ENCODE assay signal across 8 cellular contexts in the genomic region with DNA sequence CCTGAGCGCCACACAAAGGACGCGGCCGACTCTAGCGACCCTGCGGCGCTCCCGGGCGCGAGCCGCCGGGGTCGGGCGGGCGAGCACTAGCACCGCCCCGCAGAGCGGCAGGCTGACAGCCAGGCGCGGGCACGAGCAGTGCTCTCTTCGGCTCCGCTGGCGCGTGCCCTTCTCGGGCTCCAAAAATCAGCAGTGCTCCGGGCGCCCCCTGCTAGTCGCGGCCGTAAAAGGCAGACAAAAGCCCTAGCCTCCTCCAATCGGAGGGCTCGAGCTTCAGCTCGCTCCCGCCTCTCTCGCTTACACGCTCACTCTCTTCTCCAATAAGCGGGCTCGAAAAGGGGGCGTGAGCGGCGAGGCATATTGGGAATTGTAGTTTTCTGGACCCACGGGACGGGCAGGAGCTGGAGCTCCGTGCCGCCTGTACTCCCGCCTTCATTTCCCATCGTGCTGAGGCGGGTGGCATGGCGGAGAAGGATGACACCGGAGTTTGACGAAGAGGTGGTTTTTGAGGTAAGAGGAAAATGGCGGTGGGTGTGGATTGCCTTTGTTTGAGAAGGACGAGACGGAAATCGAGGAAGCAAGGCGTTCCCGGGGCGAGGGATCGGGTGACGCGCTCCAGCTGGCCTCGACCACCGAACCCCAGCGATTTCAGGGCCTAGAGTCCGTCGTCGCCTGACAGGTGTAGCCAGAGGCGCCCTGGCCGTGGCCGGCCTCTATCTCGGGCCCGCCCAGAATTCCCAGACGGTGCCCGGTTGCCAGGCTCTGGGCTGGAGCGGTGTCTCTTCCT. TPM values are rescaled to one million over a fixed set of nuclear protein-coding genes. Genes with fewer than 3 reads are reported as not detected.
A peak's percentile ranks its signal among the peaks of the same experiment; 100 is the strongest.
DNase-seq lines count a peak whose midpoint lies in the region; ATAC-seq, FAIRE-seq and TF ChIP-seq lines count a peak whose summit lies in the region.

Gene FGD6, minus strand, starts transcription at position 91 of the 787 bp plus-strand sequence. CDS start 227 bp downstream, outside the sequence.
Gene VEZT, plus strand, starts transcription at position 431 of the 787 bp plus-strand sequence. Its CDS starts 44 bp downstream, at position 475.

- no peaks in the 10 kb centered on the region for H3K27me3 ChIP-seq in Caco-2 (replicated peaks; ENCODE audit: control insufficient read depth, insufficient read depth, low read length)
- H3K27me3 ChIP-seq in H1 (replicated peaks in 1 of 4; ENCODE audit: control insufficient read depth in 3 of 4, extremely low read depth in 1 of 4, insufficient read depth in 3 of 4, low read length in 3 of 4): no peaks in the 10 kb centered on the region

- peak within 1 kb of the TSS; percentile 95 for H3K4ac ChIP-seq in H1 (replicated peaks; ENCODE audit: insufficient read length, low read depth, low read length)

- peak within 1 kb of the TSS; percentile 86; the same call in 1 of the 2 replicates for H2AFZ ChIP-seq in H1 (ENCODE audit: low read length)

- H3K18ac ChIP-seq in H1 (ENCODE audit: extremely low read depth, low read length): peak within 1 kb of the TSS; percentile 99

- peak within 1 kb of the TSS; percentile 91 to 97 (median 94) for H3K9ac ChIP-seq in H1 (replicated peaks in 1 of 4; ENCODE audit: extremely low read depth in 1 of 4, low read depth in 3 of 4, low read length in 3 of 4)

- H3K23me2 ChIP-seq in H1 (ENCODE audit: low read depth, low read length): peaks cover 7% of the 10 kb centered on the region

- POLR2A ChIA-PET in Caco-2 (lab: Charles Lee): interaction anchor here (0.5 to 1.5 kb wide), 12 partner anchors 13 to 256 kb away, joined by 3 to 14 read pairs (median 4); partner anchors contain the start of genes METAP2 and NR2C1
- POLR2A ChIA-PET in H1 (lab: Charles Lee; ENCODE audit: partially characterized antibody): interaction anchor here (0.6 to 9.0 kb wide), 26 partner anchors 8 to 376 kb away, joined by 3 to 89 read pairs (median 3); partner anchors contain the start of genes NDUFA12 and NR2C1

- peak within 1 kb of the TSS; percentile 81 for H3K4me3 Mint-ChIP-seq in Caco-2 (ENCODE audit: unreplicated experiment)
- peak within 1 kb of the TSS; percentile 93 for H3K4me3 Mint-ChIP-seq in activated CD8-positive, alpha-beta memory T cell treated with anti-CD3 and anti-CD28 coated beads, Interleukin-2, amount 10 ng/mL, durations not matched to agents 7 days and 5 days
- H3K4me3 Mint-ChIP-seq in memory B cell: peak within 1 kb of the TSS; percentile 92

- no TSS peak for BruUV-seq in Caco-2 (replicated peaks; lab: Mats Ljungman, UMichigan)

- peak within 1 kb of the TSS; percentile 78 to 90 for H3K4me2 ChIP-seq in H1 (ENCODE audit: insufficient read depth in 1 of 2, low read depth in 2 of 2, low read length in 2 of 2)

- TF ChIP-seq CTCF in Caco-2 (IDR thresholded peaks at IDR 0.05; ENCODE audit: insufficient read depth in 1 of 2, low read depth in 1 of 2, low read length in 1 of 2, severe bottlenecking in 1 of 2, unreplicated experiment in 1 of 2) (peak in 1 of 2 experiments; percentile 30), H1 (IDR thresholded peaks at IDR 0.05; ENCODE audit: control extremely low read depth in 1 of 3, insufficient read depth in 1 of 3, low read depth in 1 of 3, low read length in 3 of 3) (peak in 1 of 3 experiments; percentile 48; a peak in 1 of 4 replicates)

- H4K8ac ChIP-seq in H1 (ENCODE audit: extremely low read depth, insufficient read depth, low read length): peak within 1 kb of the TSS; percentile 95

- peak within 1 kb of the TSS; percentile 99 for H4K91ac ChIP-seq in H1 (replicated peaks; ENCODE audit: insufficient read length, low read length)

- H3K4me3 ChIP-seq in Caco-2 (ENCODE audit: low read depth, low read length) (peak within 1 kb of the TSS; percentile 84), H1 (ENCODE audit: extremely low read depth in 1 of 4, insufficient read depth in 2 of 4, low read depth in 3 of 4, low read length in 4 of 4) (peak within 1 kb of the TSS; percentile 77 to 93 (median 86))

- no peak within 1 kb of the TSS for H3K14ac ChIP-seq in H1 (ENCODE audit: insufficient read length)

- H3K27me3 Mint-ChIP-seq in Caco-2 (ENCODE audit: insufficient read depth, unreplicated experiment): no peaks in the 10 kb centered on the region
- H3K27me3 Mint-ChIP-seq in activated CD8-positive, alpha-beta memory T cell treated with anti-CD3 and anti-CD28 coated beads, Interleukin-2, amount 10 ng/mL, durations not matched to agents 7 days and 5 days: peaks cover 5% of the 10 kb centered on the region
- no peaks in the 10 kb centered on the region for H3K27me3 Mint-ChIP-seq in memory B cell

- H3K9me3 ChIP-seq in Caco-2: no peaks in the 10 kb centered on the region
- no peaks in the 10 kb centered on the region for H3K9me3 ChIP-seq in H1 (ENCODE audit: insufficient read depth in 2 of 2, low read depth in 1 of 2, low read length in 1 of 2)

- peaks cover 13 to 88% of the 10 kb centered on the region in 2 experiments for H3K79me2 ChIP-seq in H1 (ENCODE audit: control insufficient read depth in 1 of 2, insufficient read depth in 2 of 2, low read length in 2 of 2)

- FAIRE-seq in H1 (lab: Jason Lieb, UNC): peak; percentile 81

- H3K27ac ChIP-seq in H1 (ENCODE audit: low read depth, low read length): peak within 1 kb of the TSS; percentile 97

- peak within 1 kb of the TSS; percentile 72; the same call in 1 of the 2 replicates for H2BK12ac ChIP-seq in H1 (ENCODE audit: low read depth, low read length)

- 1% methylated on average over 70 of the region's 76 CpGs; no CpG with 5 or more reads in 1 of the 2 experiments for WGBS in H1 (ENCODE audit: extremely low coverage in 1 of 2, insufficient coverage in 1 of 2, insufficient read length in 1 of 2, insufficient replicate concordance in 2 of 2, low coverage in 1 of 2, low lambda C conversion rate in 2 of 2, missing lambda C conversion rate in 1 of 2), 2 experiments

- CTCF ChIA-PET in Caco-2 (lab: Charles Lee) (interaction anchor here (0.6 to 1.7 kb wide), 12 partner anchors 13 to 357 kb away, joined by 3 to 13 read pairs (median 4); partner anchors contain the start of gene NR2C1), H1 (lab: Charles Lee; ENCODE audit: partially characterized antibody) (interaction anchor here (0.9 to 1.9 kb wide), 3 partner anchors 12 to 100 kb away, joined by 4 to 5 read pairs (median 4); no protein-coding TSS in a partner anchor)
- CTCF ChIA-PET in activated CD8-positive, alpha-beta memory T cell treated with anti-CD3 and anti-CD28 coated beads, Interleukin-2, amount 10 ng/mL, durations not matched to agents 7 days and 5 days (lab: Charles Lee): interaction anchor here (0.6 to 2.2 kb wide), 14 partner anchors 9 to 781 kb away, joined by 3 to 16 read pairs (median 4); partner anchors contain the start of genes METAP2 and NR2C1

- H2BK15ac ChIP-seq in H1 (ENCODE audit: low read length): 0 out of 2 replicates have a peak within 1 kb of the TSS, but pooled peaks have one; percentile 63

- peak within 1 kb of the TSS; percentile 83 for H2BK120ac ChIP-seq in H1 (replicated peaks; ENCODE audit: low read depth, low read length)

- H3K79me1 ChIP-seq in H1 (ENCODE audit: low read depth, low read length): peaks cover 4% of the 10 kb centered on the region; the same call in 1 of the 2 replicates

- H3K4me1 ChIP-seq in Caco-2 (peaks cover 15% of the 10 kb centered on the region; the same call in 1 of the 2 replicates), H1 (replicated peaks in 1 of 4; ENCODE audit: control insufficient read depth in 3 of 4, insufficient read depth in 4 of 4, low read length in 3 of 4) (peaks cover 0 to 9% (median 2%) of the 10 kb centered on the region in 4 experiments; a peak in 3 of 7 replicates)

- peaks cover 0 to 1% of the 10 kb centered on the region in 2 experiments for H4K20me1 ChIP-seq in H1 (replicated peaks in 1 of 2; ENCODE audit: control insufficient read depth in 1 of 2, insufficient read depth in 2 of 2, low read length in 2 of 2)

- H3K36me3 Mint-ChIP-seq in Caco-2 (ENCODE audit: insufficient read depth, unreplicated experiment) (peaks cover 7% of the 10 kb centered on the region), memory B cell (peaks cover 4% of the 10 kb centered on the region)
- peaks cover 6% of the 10 kb centered on the region for H3K36me3 Mint-ChIP-seq in activated CD8-positive, alpha-beta memory T cell treated with anti-CD3 and anti-CD28 coated beads, Interleukin-2, amount 10 ng/mL, durations not matched to agents 7 days and 5 days

- H3K36me3 ChIP-seq in Caco-2 (ENCODE audit: control insufficient read depth, insufficient read depth, low read length) (no peaks in the 10 kb centered on the region), H1 (ENCODE audit: control insufficient read depth in 2 of 4, insufficient read depth in 4 of 4, low read length in 3 of 4) (no peaks in the 10 kb centered on the region; a peak in 1 of 8 replicates)

- peak; percentile 33 to 48; a peak in 3 of 4 replicates for TF ChIP-seq RAD21 in H1 (IDR thresholded peaks at IDR 0.05 in 1 of 2, conservative IDR thresholded peaks at IDR 0.05 in 1 of 2; ENCODE audit: low read depth in 2 of 2, low read length in 2 of 2)

- H2BK5ac ChIP-seq in H1 (ENCODE audit: low read depth, low read length): peak within 1 kb of the TSS; percentile 99

- no peak within 1 kb of the TSS for H2BK20ac ChIP-seq in H1 (ENCODE audit: low read length)

- intact Hi-C loops in Caco-2 (cut with micrococcal nuclease; ENCODE audit: unreplicated experiment): loop anchor here (1.0 to 5.0 kb wide), 8 partner anchors 13 to 315 kb away; partner anchors contain the start of gene NR2C1

- H3K56ac ChIP-seq in H1 (replicated peaks; ENCODE audit: insufficient read length, low read depth, low read length): peak within 1 kb of the TSS; percentile 97

- H3K9me3 Mint-ChIP-seq in Caco-2 (ENCODE audit: unreplicated experiment) (no peaks in the 10 kb centered on the region), memory B cell (no peaks in the 10 kb centered on the region)
- H3K9me3 Mint-ChIP-seq in activated CD8-positive, alpha-beta memory T cell treated with anti-CD3 and anti-CD28 coated beads, Interleukin-2, amount 10 ng/mL, durations not matched to agents 7 days and 5 days (ENCODE audit: low read depth): no peaks in the 10 kb centered on the region

- TF ChIP-seq POLR2A in H1 (IDR thresholded peaks at IDR 0.05; ENCODE audit: control extremely low read depth in 1 of 2, low read depth in 2 of 2, low read length in 2 of 2): peak; percentile 60 to 64

- TF ChIP-seq EP300 in H1 (IDR thresholded peaks at IDR 0.05; ENCODE audit: borderline replicate concordance in 1 of 2, low read depth in 2 of 2, low read length in 2 of 2): peak in 1 of 2 experiments; percentile 64; a peak in 1 of 3 replicates

- H3K4me1 Mint-ChIP-seq in Caco-2 (ENCODE audit: low read depth, unreplicated experiment): peaks cover 23% of the 10 kb centered on the region
- peaks cover 28% of the 10 kb centered on the region for H3K4me1 Mint-ChIP-seq in activated CD8-positive, alpha-beta memory T cell treated with anti-CD3 and anti-CD28 coated beads, Interleukin-2, amount 10 ng/mL, durations not matched to agents 7 days and 5 days
- peaks cover 16% of the 10 kb centered on the region for H3K4me1 Mint-ChIP-seq in memory B cell

- H3K23ac ChIP-seq in H1 (ENCODE audit: insufficient read length): no peak within 1 kb of the TSS

- DNase-seq in Caco-2 (peak; percentile 99), HT1080 (ENCODE audit: low read depth) (peak; percentile 100), NOMO-1 (lab: John Stamatoyannopoulos, UW; ENCODE audit: unreplicated experiment in 2 of 2) (peak; percentile 98), H1 (ENCODE audit: low read depth in 1 of 2, low spot score in 2 of 2) (peak; percentile 96 to 99), memory B cell (ENCODE audit: low spot score in 2 of 2) (peak; percentile 89 to 96)
- DNase-seq in activated CD8-positive, alpha-beta memory T cell treated with anti-CD3 and anti-CD28 coated beads, Interleukin-2, amount 10 ng/mL, durations not matched to agents 7 days and 5 days: peak; percentile 99
- DNase-seq in stimulated activated CD8-positive, alpha-beta memory T cell treated with anti-CD3 and anti-CD28 coated beads, Interleukin-12 subunit alpha, Interleukin-12 subunit beta, amount 100 ng/mL, for 24 hours (ENCODE audit: extremely low read depth): peak; percentile 88

- peak within 1 kb of the TSS; percentile 95 for H4K5ac ChIP-seq in H1 (ENCODE audit: insufficient read length, low read depth, low read length)

- ATAC-seq in GM21360 (IDR thresholded peaks at IDR 0.05; ENCODE audit: unreplicated experiment) (peak; percentile 82), memory B cell (ENCODE audit: low read depth) (peak; percentile 85)
- ATAC-seq in activated CD8-positive, alpha-beta memory T cell treated with anti-CD3 and anti-CD28 coated beads, Interleukin-2, amount 10 ng/mL, durations not matched to agents 7 days and 5 days: peak; percentile 93

- peak within 1 kb of the TSS; percentile 88 for H3K27ac Mint-ChIP-seq in Caco-2 (ENCODE audit: unreplicated experiment)
- peak within 1 kb of the TSS; percentile 95 for H3K27ac Mint-ChIP-seq in activated CD8-positive, alpha-beta memory T cell treated with anti-CD3 and anti-CD28 coated beads, Interleukin-2, amount 10 ng/mL, durations not matched to agents 7 days and 5 days
- H3K27ac Mint-ChIP-seq in memory B cell: peak within 1 kb of the TSS; percentile 90

- H2AK5ac ChIP-seq in H1 (ENCODE audit: low read depth, low read length): no peak within 1 kb of the TSS; the same call in 1 of the 2 replicates

RNA-seq across cellular contexts. Expression of gene FGD6, which starts in this region (rescaled TPM):
- total RNA-seq in Caco-2 (2022): 23.5 and 25.1 TPM in 2 replicates
- total RNA-seq in HT1080 (2014; rRNA removed; shearing (Covaris generic)): 7.2 and 9.4 TPM in 2 replicates
- 5.7 and 7.8 TPM in 2 replicates for polyA plus RNA-seq in HT1080 (2015; cell fraction: cytosol; rRNA removed)
- 12.3 and 13.7 TPM in 2 replicates for polyA plus RNA-seq in HT1080 (2015; cell fraction: nucleus; rRNA removed)
- under 1 TPM; 0.56 to 0.91 TPM for total RNA-seq in activated CD8-positive, alpha-beta memory T cell treated with anti-CD3 and anti-CD28 coated beads, Interleukin-2, amount 10 ng/mL, durations not matched to agents 7 days and 5 days
- 22.4 and 24.3 TPM in 2 replicates for total RNA-seq in H1 (2021; fragmentation: NEBNext Ultra II Directional; extraction: Animal tissue kit (Norgen Biotek cat#: 25700))
- polyA plus RNA-seq in H1 (2011; rRNA removed): 5.8 and 12.2 TPM in 2 replicates
- 8.6 TPM for polyA plus RNA-seq in H1 (2011; cell fraction: cytosol; rRNA removed)
- polyA plus RNA-seq in H1 (2011; cell fraction: nucleus; rRNA removed): 5.5 TPM
- 7.4 to 12.5 TPM (median 9.1 TPM) in 4 replicates for polyA plus RNA-seq in H1 (2012, experiment 1 of 2)
- 0.49 TPM for polyA plus RNA-seq in H1 (2012, experiment 2 of 2)
- 11.1 TPM for polyA plus RNA-seq in H1 (2013, experiment 1 of 2)
- 11.6 TPM for polyA plus RNA-seq in H1 (2013, experiment 2 of 2)
- polyA minus RNA-seq in H1 (2011; rRNA and poly(A)+ RNA removed): 18.2 and 35.8 TPM in 2 replicates
- 19.5 TPM for polyA minus RNA-seq in H1 (2011; cell fraction: cytosol; rRNA and poly(A)+ RNA removed)
- polyA minus RNA-seq in H1 (2011; cell fraction: nucleus; rRNA and poly(A)+ RNA removed): 65.5 TPM

RNA-seq across cellular contexts. Expression of gene VEZT, which starts in this region (rescaled TPM):
- total RNA-seq in Caco-2 (2022): 76.9 and 77.4 TPM in 2 replicates
- total RNA-seq in HT1080 (2014; rRNA removed; shearing (Covaris generic)): 51.8 and 60.4 TPM in 2 replicates
- 52.0 and 64.0 TPM in 2 replicates for polyA plus RNA-seq in HT1080 (2015; cell fraction: cytosol; rRNA removed)
- polyA plus RNA-seq in HT1080 (2015; cell fraction: nucleus; rRNA removed): 63.4 and 67.4 TPM in 2 replicates
- total RNA-seq in activated CD8-positive, alpha-beta memory T cell treated with anti-CD3 and anti-CD28 coated beads, Interleukin-2, amount 10 ng/mL, durations not matched to agents 7 days and 5 days: 10 to 100 TPM; 36.9 to 52.3 TPM
- total RNA-seq in H1 (2021; fragmentation: NEBNext Ultra II Directional; extraction: Animal tissue kit (Norgen Biotek cat#: 25700)): 51.1 and 56.1 TPM in 2 replicates
- 24.3 and 44.0 TPM in 2 replicates for polyA plus RNA-seq in H1 (2011; rRNA removed)
- 39.9 TPM for polyA plus RNA-seq in H1 (2011; cell fraction: cytosol; rRNA removed)
- polyA plus RNA-seq in H1 (2011; cell fraction: nucleus; rRNA removed): 29.6 TPM
- 31.2 to 44.3 TPM (median 35.2 TPM) in 4 replicates for polyA plus RNA-seq in H1 (2012, experiment 1 of 2)
- 2.4 TPM for polyA plus RNA-seq in H1 (2012, experiment 2 of 2)
- polyA plus RNA-seq in H1 (2013, experiment 1 of 2): 53.0 TPM
- 65.2 TPM for polyA plus RNA-seq in H1 (2013, experiment 2 of 2)
- polyA minus RNA-seq in H1 (2011; rRNA and poly(A)+ RNA removed): 93.7 and 111 TPM in 2 replicates
- 41.8 TPM for polyA minus RNA-seq in H1 (2011; cell fraction: cytosol; rRNA and poly(A)+ RNA removed)
- 129 TPM for polyA minus RNA-seq in H1 (2011; cell fraction: nucleus; rRNA and poly(A)+ RNA removed)

Comparison
In these comparisons a context has a peak if more than half of its experiments do, and no peak if none do; other contexts are left out.
1. Peak in every context shown above with its lines: DNase-seq, ATAC-seq, H3K4me3 ChIP-seq and H3K27ac ChIP-seq.